In the genomic region with DNA sequence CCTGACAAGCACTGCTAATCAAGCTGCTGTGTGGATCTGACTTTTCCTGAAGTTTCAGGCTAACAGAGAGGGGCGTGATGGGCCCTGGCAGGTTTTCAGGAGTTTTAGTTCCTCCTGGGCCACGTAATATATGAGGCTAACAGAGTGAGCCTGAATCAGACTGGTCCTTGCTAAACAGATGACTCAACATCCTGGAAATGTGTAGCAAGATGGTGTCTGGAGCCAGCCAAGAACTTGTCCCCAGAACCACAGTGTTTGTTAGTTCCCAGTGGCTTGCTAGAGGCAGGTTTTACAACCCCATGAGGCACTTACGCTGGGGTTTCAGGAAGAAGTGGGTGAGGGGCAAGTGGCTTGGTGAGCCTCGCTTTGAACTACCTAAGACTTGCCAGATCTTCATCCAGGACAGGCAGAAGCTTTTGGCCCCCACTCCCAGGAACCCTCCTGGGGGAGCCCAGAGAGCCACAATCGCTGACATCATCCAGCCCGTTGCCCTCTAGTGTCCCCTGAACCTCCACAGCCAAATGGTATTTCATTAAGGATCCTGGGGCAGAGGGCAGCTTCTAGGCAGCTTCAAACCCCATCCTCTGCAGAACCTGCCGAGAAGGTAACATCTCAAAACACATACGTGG, we compare ENCODE assay signal across 8 cellular contexts. TPM values are rescaled to one million over a fixed set of nuclear protein-coding genes. Genes with fewer than 3 reads are reported as not detected.
DNase-seq lines count a peak whose midpoint lies in the region; ATAC-seq and TF ChIP-seq lines count a peak whose summit lies in the region.

No MANE protein-coding gene starts in this region.

- H3K27me3 ChIP-seq in lower lobe of right lung (ENCODE audit: low read depth) (no peaks in the 10 kb centered on the region), tibial artery (no peaks in the 10 kb centered on the region)

- DNase-seq in GM04503 (ENCODE audit: low read depth) (peak; percentile 99), NOMO-1 treated with dmso at 0.1 percent for 144 hours (lab: John Stamatoyannopoulos, UW; ENCODE audit: unreplicated experiment) (peak; percentile 92), lower lobe of right lung (peak; percentile 80), tibial artery (peak; percentile 94 to 95), NCI-H2227 treated with DMSO at 0.1 percent for 48 hours (lab: John Stamatoyannopoulos, UW) (no peak), SHP77 (lab: John Stamatoyannopoulos, UW) (no peak)
- DNase-seq in central memory CD8-positive, alpha-beta T cell (ENCODE audit: low spot score in 2 of 2), result no peak

- no peaks in the 10 kb centered on the region for H3K36me3 ChIP-seq in lower lobe of right lung
- H3K36me3 ChIP-seq in tibial artery, result no peaks in the 10 kb centered on the region

- H3K36me3 Mint-ChIP-seq in central memory CD8-positive, alpha-beta T cell (ENCODE audit: insufficient read depth), result no peaks in the 10 kb centered on the region

- H3K4me3 ChIP-seq in lower lobe of right lung, result peak overlapping the region; percentile 33
- peak overlapping the region; percentile 37 to 43 for H3K4me3 ChIP-seq in tibial artery

- H3K4me1 ChIP-seq in lower lobe of right lung (peaks cover 24% of the 10 kb centered on the region), tibial artery (peaks cover 0 to 46% (median 33%) of the 10 kb centered on the region in 4 donors)

- H3K4me3 Mint-ChIP-seq in central memory CD8-positive, alpha-beta T cell, result no peak overlapping the region

- H3K27me3 Mint-ChIP-seq in central memory CD8-positive, alpha-beta T cell, result peaks cover 54% of the 10 kb centered on the region

- peak; percentile 46 for ATAC-seq in central memory CD8-positive, alpha-beta T cell (replicated peaks; ENCODE audit: extremely low read depth, poor library complexity, severe bottlenecking)
- ATAC-seq in lower lobe of right lung, result peak; percentile 95 to 96
- ATAC-seq in GM18520 (IDR thresholded peaks at IDR 0.05; ENCODE audit: unreplicated experiment), result no peak

- H3K27ac ChIP-seq in lower lobe of right lung, result peak overlapping the region; percentile 82
- H3K27ac ChIP-seq in tibial artery, result peak overlapping the region; percentile 87 to 91

- intact Hi-C loops in lower lobe of right lung (cut with DNase I), result no loop called here
- intact Hi-C loops in tibial artery (cut with DNase I; ENCODE audit: low total_unique reads), result no loop called here

- H3K4me1 Mint-ChIP-seq in central memory CD8-positive, alpha-beta T cell, result peaks cover 5% of the 10 kb centered on the region

- no peak overlapping the region for H3K27ac Mint-ChIP-seq in central memory CD8-positive, alpha-beta T cell (ENCODE audit: low read depth)

- no peaks in the 10 kb centered on the region for H3K9me3 Mint-ChIP-seq in central memory CD8-positive, alpha-beta T cell

- TF ChIP-seq CTCF in lower lobe of right lung (IDR thresholded peaks at IDR 0.05), result no peak
- TF ChIP-seq CTCF in tibial artery (IDR thresholded peaks at IDR 0.05), result no peak

- no peaks in the 10 kb centered on the region for H3K9me3 ChIP-seq in lower lobe of right lung
- H3K9me3 ChIP-seq in tibial artery, result no peaks in the 10 kb centered on the region

RNA-seq across cellular contexts. Expression of a gene that starts 15.9 kb away (rescaled TPM):
- 9.2 TPM for total RNA-seq in lower lobe of right lung

RNA-seq across cellular contexts. Expression of a gene that starts 55.7 kb away (rescaled TPM):
- 19.3 TPM for total RNA-seq in lower lobe of right lung

Comparison
In these comparisons a context has a peak if more than half of its experiments do, and no peak if none do; other contexts are left out.
1. DNase-seq: peak in GM04503 (single experiment), NOMO-1 treated with dmso at 0.1 percent for 144 hours (single experiment), lower lobe of right lung (single experiment) and tibial artery (2 of 2); none in central memory CD8-positive, alpha-beta T cell (0 of 2), NCI-H2227 treated with DMSO at 0.1 percent for 48 hours (single experiment) and SHP77 (0 of 2).